In genomic region chr7:55539380-55539779, GRCh38 we compare ENCODE assay signal across 14 cellular contexts. TPM values are rescaled to one million over a fixed set of nuclear protein-coding genes. Genes with fewer than 3 reads are reported as not detected.
A peak's percentile ranks its signal among the peaks of the same experiment; 100 is the strongest.
DNase-seq lines count a peak whose midpoint lies in the region; ATAC-seq, FAIRE-seq and TF ChIP-seq lines count a peak whose summit lies in the region.
"Had no signal": no experiment of that assay in that cellular context is flagged by ENCODE, and none has a peak within 500 bp of the region (broad histone marks: within the 10 kb centered on the region; RNA-seq: fewer than 3 reads in every experiment).

No MANE protein-coding gene starts in this region.

- no peak overlapping the region for H3K56ac ChIP-seq in H9 (ENCODE audit: insufficient read length, low read depth, low read length)

- H3K4me2 ChIP-seq in DOHH2 (ENCODE audit: low read length) (peak overlapping the region; percentile 26), H9 (ENCODE audit: insufficient read depth, insufficient read length, low read length) (peak overlapping the region; percentile 14), keratinocyte (ENCODE audit: control insufficient read depth, extremely low read depth, insufficient read depth, low read depth, low read length) (no peak overlapping the region)

- H4K5ac ChIP-seq in H9 (ENCODE audit: insufficient read length, low read depth, low read length) = no peak overlapping the region

- no peak overlapping the region for H2BK12ac ChIP-seq in H9 (ENCODE audit: insufficient read length, low read depth, low read length)

- no peak overlapping the region for H4K91ac ChIP-seq in H9 (ENCODE audit: insufficient read length, low read depth, low read length)

- no peak for FAIRE-seq in keratinocyte (lab: Jason Lieb, UNC)

- no peak overlapping the region for H3K23ac ChIP-seq in H9 (ENCODE audit: insufficient read length, low read depth, low read length)

- H3K4me3 ChIP-seq in DOHH2 (ENCODE audit: low read length) (no peak overlapping the region), RWPE2 (ENCODE audit: severe bottlenecking) (no peak overlapping the region), keratinocyte (ENCODE audit: control insufficient read depth in 2 of 3, extremely low read depth in 1 of 3, insufficient read depth in 2 of 3, low read depth in 1 of 3, low read length in 3 of 3) (no peak overlapping the region)
- H3K4me3 ChIP-seq: prostate gland, thyroid gland had no signal

- no peak overlapping the region for H2AK5ac ChIP-seq in H9 (ENCODE audit: insufficient read length, low read length)

- H3K27me3 ChIP-seq in DOHH2 (ENCODE audit: control insufficient read depth, low read length) = no peaks in the 10 kb centered on the region
- H3K27me3 ChIP-seq in H9 (ENCODE audit: insufficient read depth, low read length) = no peaks in the 10 kb centered on the region
- H3K27me3 ChIP-seq in RWPE2 (ENCODE audit: insufficient read depth, poor library complexity, severe bottlenecking) = no peaks in the 10 kb centered on the region
- no peaks in the 10 kb centered on the region for H3K27me3 ChIP-seq in keratinocyte (ENCODE audit: control insufficient read depth, extremely low read depth, insufficient read depth, low read length)
- H3K27me3 ChIP-seq: thyroid gland had no signal

- no peaks in the 10 kb centered on the region for H4K20me1 ChIP-seq in DOHH2 (ENCODE audit: control insufficient read depth, insufficient read depth, low read depth, low read length)
- peaks cover 3% of the 10 kb centered on the region for H4K20me1 ChIP-seq in H9 (ENCODE audit: control insufficient read depth, insufficient read depth, insufficient read length)
- peaks cover 15% of the 10 kb centered on the region for H4K20me1 ChIP-seq in keratinocyte (ENCODE audit: control insufficient read depth, extremely low read depth, insufficient read depth, low read length)

- DNase-seq in H9 (peak; percentile 58), RWPE2 (ENCODE audit: low spot score) (no peak), keratinocyte (ENCODE audit: low read depth, low spot score) (no peak), AML-193 (lab: John Stamatoyannopoulos, UW) (no peak), endothelial cell (ENCODE audit: low spot score) (no peak), cardiac septum (ENCODE audit: low spot score) (no peak)
- DNase-seq: activated CD8-positive, alpha-beta memory T cell treated with anti-CD3 and anti-CD28 coated beads for 24 hours; activated naive CD4-positive, alpha-beta T cell treated with anti-CD3 and anti-CD28 coated beads for 36 hours; central memory CD4-positive, alpha-beta T cell; thyroid gland had no signal

- H3K27ac Mint-ChIP-seq in H9 = peak overlapping the region; percentile 49 to 84 (median 49); a peak in 6 of 7 replicates
- H3K27ac Mint-ChIP-seq in endothelial cell (ENCODE audit: unreplicated experiment) = no peak overlapping the region
- H3K27ac Mint-ChIP-seq: activated naive CD4-positive, alpha-beta T cell treated with anti-CD3 and anti-CD28 coated beads for 36 hours; mesothelial cell of epicardium had no signal

- peaks cover 15% of the 10 kb centered on the region for H3F3A ChIP-seq in DOHH2 (ENCODE audit: control insufficient read depth, insufficient read depth)

- no peaks in the 10 kb centered on the region for H3K23me2 ChIP-seq in H9 (ENCODE audit: insufficient read length, low read depth, low read length, poor library complexity, severe bottlenecking)

- H2BK20ac ChIP-seq in H9 (ENCODE audit: low read depth, low read length, poor library complexity, severe bottlenecking) = no peak overlapping the region

- no peak for ATAC-seq in RWPE2 (ENCODE audit: low read depth)
- no peak for ATAC-seq in HG02981 (IDR thresholded peaks at IDR 0.05; ENCODE audit: unreplicated experiment)

- H2BK15ac ChIP-seq in H9 (ENCODE audit: low read depth, low read length) = no peak overlapping the region

- H3K4me3 Mint-ChIP-seq in H9 (peak overlapping the region in 1 of 2 experiments; percentile 54; a peak in 2 of 5 replicates), endothelial cell (ENCODE audit: unreplicated experiment) (no peak overlapping the region)
- H3K4me3 Mint-ChIP-seq: activated naive CD4-positive, alpha-beta T cell treated with anti-CD3 and anti-CD28 coated beads for 36 hours; mesothelial cell of epicardium had no signal

- H3K9me3 Mint-ChIP-seq in H9 = no peaks in the 10 kb centered on the region
- no peaks in the 10 kb centered on the region for H3K9me3 Mint-ChIP-seq in endothelial cell (ENCODE audit: unreplicated experiment)
- H3K9me3 Mint-ChIP-seq: activated naive CD4-positive, alpha-beta T cell treated with anti-CD3 and anti-CD28 coated beads for 36 hours had no signal

- dilution Hi-C loops in keratinocyte (cut with MboI; ENCODE audit: extremely low pct_ligation_motif_present, low sequenced_read_pairs) = no loop called here

- no peak overlapping the region for H3T11ph ChIP-seq in H9 (ENCODE audit: low read length)

- H3K36me3 ChIP-seq in DOHH2 (ENCODE audit: control insufficient read depth, low read length) (peaks cover 6% of the 10 kb centered on the region), RWPE2 (ENCODE audit: low read depth) (peaks cover 8% of the 10 kb centered on the region), keratinocyte (ENCODE audit: control insufficient read depth in 2 of 2, extremely low read depth in 1 of 2, insufficient read depth in 2 of 2, low read length in 2 of 2) (no peaks in the 10 kb centered on the region)
- H3K36me3 ChIP-seq: prostate gland, thyroid gland had no signal

- H3K9me3 ChIP-seq in DOHH2 (ENCODE audit: control insufficient read depth, insufficient read depth, low read length) (no peaks in the 10 kb centered on the region), H9 (ENCODE audit: control insufficient read depth, low read depth, low read length) (no peaks in the 10 kb centered on the region), RWPE2 (ENCODE audit: severe bottlenecking) (no peaks in the 10 kb centered on the region), keratinocyte (ENCODE audit: control insufficient read depth, low read depth, low read length) (no peaks in the 10 kb centered on the region)
- H3K9me3 ChIP-seq: prostate gland, thyroid gland had no signal

- TF ChIP-seq CTCF in DOHH2 (IDR thresholded peaks at IDR 0.05; ENCODE audit: low read depth, low read length, poor library complexity, severe bottlenecking) (no peak), H9 (conservative IDR thresholded peaks at IDR 0.05) (no peak), RWPE2 (IDR thresholded peaks at IDR 0.05; ENCODE audit: poor library complexity, severe bottlenecking) (no peak), keratinocyte (optimal IDR thresholded peaks at IDR 0.05 in 1 of 3, IDR thresholded peaks at IDR 0.05 in 1 of 3, conservative IDR thresholded peaks at IDR 0.05 in 1 of 3; ENCODE audit: extremely low read depth in 1 of 3, insufficient read depth in 2 of 3, low read length in 3 of 3) (no peak), endothelial cell (IDR thresholded peaks at IDR 0.05; ENCODE audit: unreplicated experiment) (no peak)

- H3K27ac ChIP-seq in DOHH2 (ENCODE audit: low read depth, low read length) (no peak overlapping the region), H9 (ENCODE audit: insufficient read length, low read depth, low read length) (no peak overlapping the region), RWPE2 (ENCODE audit: poor library complexity, severe bottlenecking) (peak overlapping the region; percentile 18), keratinocyte (ENCODE audit: control insufficient read depth, insufficient read depth, low read length) (peak overlapping the region; percentile 8)
- H3K27ac ChIP-seq: prostate gland, thyroid gland had no signal

- no peak overlapping the region for H4K8ac ChIP-seq in H9 (replicated peaks; ENCODE audit: insufficient read length, low read depth, low read length)

- H2AFZ ChIP-seq in H9 (ENCODE audit: low read length) (no peak overlapping the region), keratinocyte (ENCODE audit: control insufficient read depth, low read length) (no peak overlapping the region)

- H3K36me3 Mint-ChIP-seq in H9 (ENCODE audit: insufficient read depth in 1 of 3, low read depth in 3 of 3) (peaks cover 8 to 11% (median 9%) of the 10 kb centered on the region in 3 experiments; a peak in 6 of 7 replicates), endothelial cell (ENCODE audit: low read depth, unreplicated experiment) (no peaks in the 10 kb centered on the region)

- H3K27me3 Mint-ChIP-seq in H9 (ENCODE audit: low read depth) (no peaks in the 10 kb centered on the region), endothelial cell (ENCODE audit: unreplicated experiment) (peaks cover 11% of the 10 kb centered on the region)

- peaks cover 52 to 59% of the 10 kb centered on the region in 2 experiments for H3K4me1 Mint-ChIP-seq in H9
- peaks cover 25% of the 10 kb centered on the region for H3K4me1 Mint-ChIP-seq in endothelial cell (ENCODE audit: unreplicated experiment)

- H3K9ac ChIP-seq in H9 (ENCODE audit: extremely low read depth, insufficient read length, low read length) (no peak overlapping the region), keratinocyte (ENCODE audit: control insufficient read depth, extremely low read depth, insufficient read depth, low read length) (no peak overlapping the region)

- no peak overlapping the region for H2BK120ac ChIP-seq in H9 (ENCODE audit: low read depth, low read length, poor library complexity, severe bottlenecking)

- H3K79me2 ChIP-seq in DOHH2 (ENCODE audit: control insufficient read depth, low read length) (peaks cover 85% of the 10 kb centered on the region), H9 (ENCODE audit: insufficient read depth, low read length) (peaks cover 17% of the 10 kb centered on the region; the same call in 1 of the 2 replicates), keratinocyte (ENCODE audit: control insufficient read depth, insufficient read depth, low read length) (peaks cover 78% of the 10 kb centered on the region)

- no peaks in the 10 kb centered on the region for H3K9me1 ChIP-seq in keratinocyte (ENCODE audit: control insufficient read depth, extremely low read depth, insufficient read depth, low read length)

- peak overlapping the region; percentile 12; the same call in 1 of the 2 replicates for H3K14ac ChIP-seq in H9 (ENCODE audit: insufficient read depth, low read length)

- no peak overlapping the region for H3K4ac ChIP-seq in H9 (ENCODE audit: low read depth, low read length)

- peaks cover 51% of the 10 kb centered on the region for H3K4me1 ChIP-seq in DOHH2 (ENCODE audit: control insufficient read depth, low read length)
- H3K4me1 ChIP-seq in H9 (ENCODE audit: insufficient read depth, low read length) = peaks cover 9% of the 10 kb centered on the region; the same call in 1 of the 2 replicates
- H3K4me1 ChIP-seq in RWPE2 (ENCODE audit: insufficient read depth, poor library complexity, severe bottlenecking) = peaks cover 23% of the 10 kb centered on the region
- H3K4me1 ChIP-seq in keratinocyte (ENCODE audit: control insufficient read depth, extremely low read depth, insufficient read depth, low read length) = peaks cover 21% of the 10 kb centered on the region
- H3K4me1 ChIP-seq: prostate gland had no signal

- H3K9me2 ChIP-seq in DOHH2 (replicated peaks; ENCODE audit: control insufficient read depth, low read length) = no peaks in the 10 kb centered on the region

- H3K79me1 ChIP-seq in H9 (ENCODE audit: insufficient read depth, low read depth, low read length, poor library complexity, severe bottlenecking) = peaks cover 6% of the 10 kb centered on the region

- peak overlapping the region; percentile 42 for H3K18ac ChIP-seq in H9 (ENCODE audit: insufficient read length, low read depth, low read length)

- WGBS in H9 (ENCODE audit: extremely low coverage, insufficient read length, low lambda C conversion rate) = no CpG with 5 or more reads among the region's 3 CpGs

- H2BK5ac ChIP-seq in H9 (ENCODE audit: insufficient read length, low read length) = no peak overlapping the region

- intact Hi-C loops in cardiac septum (cut with DNase I) = no loop called here

RNA-seq across cellular contexts. Expression of gene VOPP1, which starts 32.9 kb away (rescaled TPM):
- total RNA-seq in H9 (2021) (55.7 and 56.8 TPM in 2 replicates), endothelial cell (ENCODE audit: unreplicated experiment) (54.2 TPM), cardiac septum (32.0 TPM)
- 34.2 to 60.4 TPM (median 49.2 TPM) in 3 replicates for polyA plus RNA-seq in keratinocyte
- polyA plus RNA-seq in keratinocyte (2011; ENCODE audit: low read depth) = 7.2 TPM
- 42.3 and 47.9 TPM in 2 replicates for polyA plus RNA-seq in keratinocyte (2011; cell fraction: cytosol; rRNA removed)
- polyA plus RNA-seq in keratinocyte (2011; cell fraction: nucleus; rRNA removed) = 34.4 and 35.2 TPM in 2 replicates
- 17.1 and 63.0 TPM in 2 replicates for polyA plus RNA-seq in keratinocyte (2012; ENCODE audit: low replicate concordance)
- polyA minus RNA-seq in keratinocyte = 60.1 to 103 TPM (median 80.4 TPM) in 3 replicates
- 69.4 TPM for polyA minus RNA-seq in keratinocyte (2011; cell fraction: cytosol; rRNA and poly(A)+ RNA removed)
- polyA minus RNA-seq in keratinocyte (2011; cell fraction: nucleus; rRNA and poly(A)+ RNA removed) = 39.7 and 54.4 TPM in 2 replicates

Comparison
In these comparisons a context has a peak if more than half of its experiments do, and no peak if none do; other contexts are left out.
1. H3K27ac ChIP-seq: peak in RWPE2 (single experiment) and keratinocyte (single experiment); none in DOHH2 (single experiment) and H9 (single experiment).